In the genomic region with DNA sequence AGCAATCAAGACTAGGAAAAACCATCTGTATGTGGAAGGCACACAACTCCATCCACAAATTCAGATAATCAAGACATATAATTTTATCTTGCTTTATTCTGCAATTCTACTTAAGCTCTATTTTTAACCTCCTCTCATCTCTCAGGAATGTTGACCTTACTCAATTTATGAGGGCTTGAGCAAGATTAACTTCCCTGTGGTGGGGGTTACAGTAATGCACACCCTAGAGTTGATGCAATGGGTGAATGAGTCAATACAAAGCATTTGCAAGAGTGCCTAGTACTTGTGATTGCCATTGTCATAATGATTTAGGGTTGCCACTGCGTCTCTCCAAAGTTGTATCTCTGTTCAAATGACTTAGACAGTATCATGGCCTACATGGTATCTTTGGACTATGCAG, we compare ENCODE assay signal across 13 cellular contexts.
DNase-seq lines count a peak whose midpoint lies in the region; ATAC-seq and TF ChIP-seq lines count a peak whose summit lies in the region.
"Had no signal": no experiment of that assay in that cellular context is flagged by ENCODE, and none has a peak within 500 bp of the region (broad histone marks: within the 10 kb centered on the region; RNA-seq: fewer than 3 reads in every experiment).

No MANE protein-coding gene starts in this region.

- H3K4me3 ChIP-seq in retinal pigment epithelial cell (ENCODE audit: low read length) = no peak overlapping the region
- H3K4me3 ChIP-seq: GM23338, heart left ventricle had no signal

- H3K27ac ChIP-seq in epithelial cell of prostate = no peak overlapping the region
- H3K27ac ChIP-seq: heart left ventricle had no signal

- ATAC-seq in HG02610 (IDR thresholded peaks at IDR 0.05; ENCODE audit: unreplicated experiment) = no peak
- ATAC-seq: GM23338 had no signal

- DNase-seq in GM03348 (ENCODE audit: low spot score) (peak; percentile 43), NOMO-1 treated with DMSO at 0.1 percent for 48 hours (lab: John Stamatoyannopoulos, UW; ENCODE audit: unreplicated experiment) (peak; percentile 72), epithelial cell of prostate (ENCODE audit: low read depth, low spot score) (peak; percentile 18), retinal pigment epithelial cell (ENCODE audit: low read depth) (peak; percentile 93), DMS114 treated with DMSO at 0.1 percent for 48 hours (lab: John Stamatoyannopoulos, UW; ENCODE audit: unreplicated experiment) (no peak), DMS 273 (lab: John Stamatoyannopoulos, UW; ENCODE audit: unreplicated experiment) (no peak), COLO829 (ENCODE audit: low spot score) (no peak)
- DNase-seq: heart left ventricle, NCI-H187 treated with DMSO at 0.1 percent for 48 hours, nucleus accumbens, OCI-M1 had no signal

- no peak for TF ChIP-seq CTCF in retinal pigment epithelial cell (conservative IDR thresholded peaks at IDR 0.05; ENCODE audit: low read depth, low read length)

Comparison
In these comparisons a context has a peak if more than half of its experiments do, and no peak if none do; other contexts are left out.
1. DNase-seq: peak in GM03348 (single experiment), NOMO-1 treated with DMSO at 0.1 percent for 48 hours (single experiment), epithelial cell of prostate (single experiment) and retinal pigment epithelial cell (single experiment); none in DMS114 treated with DMSO at 0.1 percent for 48 hours (single experiment), DMS 273 (single experiment) and COLO829 (single experiment).